ENCODE assay signal across 1 cellular context in genomic region chr15:45855210-45855906, GRCh38.
TF ChIP-seq lines count a peak whose summit lies in the region.

No MANE protein-coding gene starts in this region.

TF ChIP-seq in SK-N-SH treated with all-trans-retinoic acid at 6 μM for 48 hours, 23 proteins besides CTCF, POLR2A, EP300 and RAD21 (continued from another document):
- TF ChIP-seq TSHZ2 (CRISPR knock-in tag; IDR thresholded peaks at IDR 0.05) (no peak), ARNTL (CRISPR knock-in tag; IDR thresholded peaks at IDR 0.05; ENCODE audit: borderline replicate concordance, low read depth) (no peak), GLIS3 (CRISPR knock-in tag; IDR thresholded peaks at IDR 0.05) (no peak), TCF4 (CRISPR knock-in tag; IDR thresholded peaks at IDR 0.05; ENCODE audit: borderline replicate concordance) (no peak), ESRRG (CRISPR knock-in tag; IDR thresholded peaks at IDR 0.05) (no peak), ZNF565 (CRISPR knock-in tag; conservative IDR thresholded peaks at IDR 0.05; ENCODE audit: low read depth) (no peak)
